27 cellular contexts compared by ENCODE assay signal in the genomic region with DNA sequence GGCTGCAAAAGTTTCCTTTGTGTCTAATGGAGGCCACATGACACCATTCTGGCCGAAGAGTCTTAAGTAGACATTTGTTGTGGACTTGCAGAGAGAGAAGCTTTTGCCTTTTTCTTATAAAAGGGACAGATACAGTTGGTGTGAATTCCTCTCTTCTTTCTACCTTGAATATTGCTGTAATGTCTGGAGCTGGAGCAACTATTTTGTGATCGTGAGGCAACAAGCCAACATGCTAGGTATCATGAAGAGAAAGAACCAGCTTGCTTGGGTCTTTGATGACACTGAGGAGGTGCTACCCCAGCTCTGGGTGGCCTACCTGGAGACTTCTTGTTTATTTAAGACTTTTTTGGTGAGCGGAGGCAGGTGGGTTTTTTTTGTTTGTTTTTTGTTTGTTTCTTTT.
"Had no signal": no experiment of that assay in that cellular context is flagged by ENCODE, and none has a peak within 500 bp of the region (broad histone marks: within the 10 kb centered on the region; RNA-seq: fewer than 3 reads in every experiment).

No MANE protein-coding gene starts in this region.

- H3K27ac ChIP-seq: dorsolateral prefrontal cortex, epithelial cell of prostate, gastrocnemius medialis, neural progenitor cell, prostate gland, right atrium auricular region, testis, tibial artery, upper lobe of left lung had no signal

- H3K4me2 ChIP-seq: neural progenitor cell had no signal

- H3K9me3 Mint-ChIP-seq: memory B cell; neural progenitor cell; stimulated activated memory B cell treated with anti-CD40 and anti-IgM and Interleukin-4, amounts not matched to agents 10 μg/mL and 1 μg/mL and 100 μg/mL, for 72 hours had no signal

- DNase-seq: dorsolateral prefrontal cortex; effector CD4-positive, alpha-beta T cell; foreskin fibroblast; gastrocnemius medialis; head of caudate nucleus; kidney; naive thymus-derived CD4-positive, alpha-beta T cell; stimulated activated CD4-positive, alpha-beta T cell treated with anti-CD3 and anti-CD28 coated beads, Interleukin-2, amount 100 ng/mL, for 24 hours; stimulated activated CD4-positive, alpha-beta T cell treated with anti-CD3 and anti-CD28 coated beads, Interleukin-4, amount 100 ng/mL, for 24 hours; stimulated activated naive CD8-positive, alpha-beta T cell treated with anti-CD3 and anti-CD28 coated beads, Interleukin-15, Interleukin-2, amounts not matched to agents 100 U/mL and 50 U/mL, for 24 hours; substantia nigra; testis; tibial artery; upper lobe of left lung had no signal

- H3K36me3 Mint-ChIP-seq: memory B cell; mesothelial cell of epicardium; neural progenitor cell; stimulated activated memory B cell treated with anti-CD40 and anti-IgM and Interleukin-4, amounts not matched to agents 10 μg/mL and 1 μg/mL and 100 μg/mL, for 72 hours had no signal

- ATAC-seq: esophagus mucosa; gastrocnemius medialis; left lobe of liver; naive thymus-derived CD4-positive, alpha-beta T cell; sciatic nerve; stimulated activated memory B cell treated with anti-CD40 and anti-IgM and Interleukin-4, amounts not matched to agents 10 μg/mL and 1 μg/mL and 100 μg/mL, for 72 hours; stimulated activated naive CD8-positive, alpha-beta T cell treated with anti-CD3 and anti-CD28 coated beads, Interleukin-15, Interleukin-2, amounts not matched to agents 100 U/mL and 50 U/mL, for 24 hours had no signal

- H3K9ac ChIP-seq: neural progenitor cell had no signal

- H3K36me3 ChIP-seq: gastrocnemius medialis, neural progenitor cell, prostate gland, right atrium auricular region, tibial artery, upper lobe of left lung had no signal

- H2AFZ ChIP-seq: neural progenitor cell had no signal

- H3K4me1 Mint-ChIP-seq: stimulated activated memory B cell treated with anti-CD40 and anti-IgM and Interleukin-4, amounts not matched to agents 10 μg/mL and 1 μg/mL and 100 μg/mL, for 72 hours had no signal

- H3K4me1 ChIP-seq: gastrocnemius medialis, neural progenitor cell, prostate gland, right atrium auricular region, testis, upper lobe of left lung had no signal

- H3K9me3 ChIP-seq: gastrocnemius medialis, mucosa of descending colon, prostate gland, right atrium auricular region, testis, tibial artery, upper lobe of left lung had no signal

- H3K4me3 Mint-ChIP-seq: memory B cell; mesothelial cell of epicardium; naive thymus-derived CD4-positive, alpha-beta T cell; nephron; neural progenitor cell; stimulated activated memory B cell treated with anti-CD40 and anti-IgM and Interleukin-4, amounts not matched to agents 10 μg/mL and 1 μg/mL and 100 μg/mL, for 72 hours had no signal

- H3K27ac Mint-ChIP-seq: memory B cell; mesothelial cell of epicardium; nephron; neural progenitor cell; stimulated activated memory B cell treated with anti-CD40 and anti-IgM and Interleukin-4, amounts not matched to agents 10 μg/mL and 1 μg/mL and 100 μg/mL, for 72 hours had no signal

- H3K4me3 ChIP-seq: dorsolateral prefrontal cortex, gastrocnemius medialis, lung, mucosa of descending colon, neural progenitor cell, prostate gland, right atrium auricular region, testis, tibial artery, upper lobe of left lung had no signal

- H3K27me3 ChIP-seq: dorsolateral prefrontal cortex, gastrocnemius medialis, neural progenitor cell, right atrium auricular region, testis, tibial artery, upper lobe of left lung had no signal
